8 cellular contexts compared by ENCODE assay signal in the genomic region with DNA sequence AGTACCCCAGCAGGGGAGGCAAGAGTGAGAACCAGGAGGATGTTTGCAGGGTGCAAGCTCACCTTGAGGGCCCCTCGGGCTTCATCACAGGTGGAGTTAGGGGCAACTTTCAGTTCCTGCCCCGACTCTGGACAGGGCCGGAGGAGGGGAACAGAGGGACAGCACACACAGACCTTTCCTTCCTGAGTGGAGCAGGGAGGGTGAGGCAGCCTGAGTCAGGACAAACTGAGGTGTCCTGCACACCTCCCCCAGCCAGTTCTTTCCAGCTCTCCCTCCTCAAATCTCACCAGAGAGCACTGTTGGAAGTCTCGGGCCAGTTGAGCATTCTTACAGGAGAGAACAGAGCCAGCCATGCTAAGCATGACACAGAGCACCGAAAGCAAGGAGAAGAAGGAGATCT. TPM values are rescaled to one million over a fixed set of nuclear protein-coding genes. Genes with fewer than 3 reads are reported as not detected.
A peak's percentile ranks its signal among the peaks of the same experiment; 100 is the strongest.
DNase-seq lines count a peak whose midpoint lies in the region; ATAC-seq and TF ChIP-seq lines count a peak whose summit lies in the region.

No MANE protein-coding gene starts in this region.

- H3K9me3 ChIP-seq in left ventricle myocardium inferior (replicated peaks) (no peaks in the 10 kb centered on the region), right atrium auricular region (no peaks in the 10 kb centered on the region), vagina (no peaks in the 10 kb centered on the region)

- no peak for TF ChIP-seq POLR2A in vagina (IDR thresholded peaks at IDR 0.05)

- in situ Hi-C loops in astrocyte of the cerebellum (cut with HindIII; ENCODE audit: low sequenced_read_pairs), result no loop called here

- intact Hi-C loops in left ventricle myocardium inferior (cut with micrococcal nuclease), result no loop called here
- intact Hi-C loops in vagina (cut with DNase I), result loop anchor here (5.0 kb wide), 2 partner anchors 69 to 339 kb away; partner anchors contain the start of gene RUSC1

- peak overlapping the region; percentile 93 for H3K27ac ChIP-seq in left ventricle myocardium inferior (replicated peaks)
- H3K27ac ChIP-seq in right atrium auricular region, result peak overlapping the region in 1 of 2 donors; percentile 97
- peak overlapping the region; percentile 97 for H3K27ac ChIP-seq in layer of hippocampus (ENCODE audit: low read depth, low read length)
- H3K27ac ChIP-seq in vagina, result peak overlapping the region; percentile 96

- peak overlapping the region; percentile 86 for H3K4me3 ChIP-seq in left ventricle myocardium inferior
- H3K4me3 ChIP-seq in right atrium auricular region, result peak overlapping the region in 1 of 2 donors; percentile 91
- peak overlapping the region; percentile 57 for H3K4me3 ChIP-seq in astrocyte of the cerebellum (ENCODE audit: low read depth, low read length)
- H3K4me3 ChIP-seq in vagina, result peak overlapping the region; percentile 78 to 86

- ATAC-seq in GM19324 (IDR thresholded peaks at IDR 0.05; ENCODE audit: low FRiP score, unreplicated experiment) (no peak), GM18502 (IDR thresholded peaks at IDR 0.05; ENCODE audit: poor library complexity, unreplicated experiment) (no peak)

- no peak for TF ChIP-seq CTCF in left ventricle myocardium inferior (IDR thresholded peaks at IDR 0.05; ENCODE audit: borderline replicate concordance)
- TF ChIP-seq CTCF in right atrium auricular region (IDR thresholded peaks at IDR 0.05), result no peak
- no peak for TF ChIP-seq CTCF in astrocyte of the cerebellum (IDR thresholded peaks at IDR 0.05; ENCODE audit: low read depth, low read length, missing control alignments)
- TF ChIP-seq CTCF in vagina (IDR thresholded peaks at IDR 0.05), result no peak

- H3K27me3 ChIP-seq in left ventricle myocardium inferior (ENCODE audit: low read depth) (no peaks in the 10 kb centered on the region), right atrium auricular region (no peaks in the 10 kb centered on the region), layer of hippocampus (ENCODE audit: control insufficient read depth, insufficient read depth, low read length) (no peaks in the 10 kb centered on the region), vagina (no peaks in the 10 kb centered on the region)

- H3K4me1 ChIP-seq in left ventricle myocardium inferior (peaks cover 50% of the 10 kb centered on the region), right atrium auricular region (peaks cover 0 to 44% of the 10 kb centered on the region in 2 donors), vagina (peaks cover 32% of the 10 kb centered on the region)

- DNase-seq in left ventricle myocardium inferior (no peak), right atrium auricular region (ENCODE audit: low spot score) (no peak), astrocyte of the cerebellum (ENCODE audit: low read depth) (no peak), vagina (ENCODE audit: extremely low spot score in 2 of 2) (no peak), NCI-H1930 (lab: John Stamatoyannopoulos, UW) (no peak)

- peaks cover 18% of the 10 kb centered on the region for H3K36me3 ChIP-seq in left ventricle myocardium inferior
- peaks cover 17% of the 10 kb centered on the region for H3K36me3 ChIP-seq in right atrium auricular region
- H3K36me3 ChIP-seq in vagina, result peaks cover 0 to 5% of the 10 kb centered on the region in 2 donors

RNA-seq across cellular contexts. Expression of gene ENTREP3, which starts 1.5 kb away (rescaled TPM):
- total RNA-seq in left ventricle myocardium inferior (13.9 TPM), right atrium auricular region (10 to 100 TPM; 14.4 to 15.5 TPM), vagina (21.1 TPM)

RNA-seq across cellular contexts. Expression of gene SCAMP3, which starts 8.4 kb away (rescaled TPM):
- total RNA-seq in left ventricle myocardium inferior (57.1 TPM), right atrium auricular region (10 to 100 TPM; 77.2 to 77.7 TPM), vagina (44.7 TPM)

RNA-seq across cellular contexts. Expression of gene CLK2, which starts 19.5 kb away (rescaled TPM):
- 18.1 TPM for total RNA-seq in left ventricle myocardium inferior
- total RNA-seq in right atrium auricular region, result 10 to 100 TPM in 1 of 2 donors, 1 to 10 TPM in 1; 9.8 to 16.4 TPM
- total RNA-seq in vagina, result 48.1 TPM

RNA-seq across cellular contexts. Expression of gene HCN3, which starts 23.5 kb away (rescaled TPM):
- total RNA-seq in left ventricle myocardium inferior (1.2 TPM), right atrium auricular region (under 1 TPM; 0.35 to 0.41 TPM), vagina (4.2 TPM)

RNA-seq across cellular contexts. Expression of gene MTX1, which starts 45.3 kb away (rescaled TPM):
- total RNA-seq in left ventricle myocardium inferior (18.0 TPM), right atrium auricular region (10 to 100 TPM; 16.2 to 27.0 TPM), vagina (29.5 TPM)
